8 cellular contexts compared by ENCODE assay signal in the genomic region with DNA sequence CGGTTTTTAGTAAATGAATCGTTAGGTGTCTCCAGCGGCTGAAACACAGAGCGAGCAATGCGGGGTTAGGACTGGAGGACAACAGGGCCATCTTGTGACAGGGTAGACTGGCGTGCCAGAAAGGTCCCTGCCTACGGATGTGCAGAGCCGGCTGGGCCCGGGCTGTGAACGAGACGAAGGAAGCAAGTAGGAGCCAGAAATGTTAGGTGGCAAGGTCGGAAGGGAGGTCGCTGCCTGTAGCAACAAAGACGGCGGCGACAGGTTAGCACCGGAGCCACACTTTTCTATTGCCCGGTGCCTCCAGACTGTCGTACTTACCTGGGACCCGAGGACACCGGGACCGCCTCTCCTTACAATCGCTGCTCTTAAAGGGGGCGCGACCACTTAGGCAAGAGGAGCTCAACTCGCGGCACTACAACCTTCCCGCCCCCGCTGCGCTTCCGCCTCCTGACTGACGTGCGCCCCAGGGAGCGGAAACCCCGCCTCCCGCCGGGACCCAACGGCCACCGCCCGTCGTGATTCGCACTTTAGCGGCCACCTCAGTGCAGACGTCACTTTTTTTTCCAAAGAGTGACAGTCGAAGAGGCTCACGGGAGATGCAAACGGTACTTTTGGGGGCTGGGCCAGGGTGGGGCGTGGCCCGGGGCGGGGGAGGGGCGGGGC. TPM values are rescaled to one million over a fixed set of nuclear protein-coding genes. Genes with fewer than 3 reads are reported as not detected.
DNase-seq lines count a peak whose midpoint lies in the region; ATAC-seq, FAIRE-seq and TF ChIP-seq lines count a peak whose summit lies in the region.

A gene with protein sequence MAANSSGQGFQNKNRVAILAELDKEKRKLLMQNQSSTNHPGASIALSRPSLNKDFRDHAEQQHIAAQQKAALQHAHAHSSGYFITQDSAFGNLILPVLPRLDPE (minus strand): TSS at position 449 of the 663 bp plus-strand sequence. CDS start 1,632 bp downstream, outside the sequence.

- ATAC-seq in HG02870 (IDR thresholded peaks at IDR 0.05; ENCODE audit: unreplicated experiment) (peak; percentile 87), left ventricle myocardium superior (peak; percentile 99), psoas muscle (peak; percentile 99 to 100 (median 99))

- no peak for FAIRE-seq in urothelium cell line (lab: Jason Lieb, UNC)

- in situ Hi-C loops in GM13976 (cut with MboI; ENCODE audit: low sequenced_read_pairs, unreplicated experiment): loop anchor here (25.0 kb wide), 1 partner anchor 630 kb away; no protein-coding TSS in a partner anchor

- DNase-seq in GM13976 (ENCODE audit: low spot score) (peak; percentile 97), NCI-H146 (lab: John Stamatoyannopoulos, UW) (peak; percentile 95), T-helper 1 cell (peak; percentile 96 to 99 (median 96)), amniotic stem cell (lab: John Stamatoyannopoulos, UW) (peak; percentile 93), left ventricle myocardium superior (peak; percentile 98), psoas muscle (peak; percentile 96 to 98), urothelium cell line (ENCODE audit: low spot score) (peak; percentile 96)

- H3K9me3 ChIP-seq in psoas muscle: no peaks in the 10 kb centered on the region

- WGBS in psoas muscle, 3 donors: 0 to 1% (median 0%) methylated on average over 51 of the region's 51 CpGs

- peaks cover 0 to 6% of the 10 kb centered on the region in 2 donors for H3K36me3 ChIP-seq in psoas muscle (ENCODE audit: insufficient read depth in 1 of 2, low read depth in 1 of 2)

- intact Hi-C loops in left ventricle myocardium superior (cut with micrococcal nuclease) (no loop called here), psoas muscle (cut with DNase I) (loop anchor here (5.0 to 10.0 kb wide), 4 partner anchors 35 to 230 kb away; a partner anchor contains a TSS)

- no peaks in the 10 kb centered on the region for H3K4me1 ChIP-seq in psoas muscle

- peak; percentile 20 for TF ChIP-seq CTCF in GM13976 (IDR thresholded peaks at IDR 0.05; ENCODE audit: borderline replicate concordance, control extremely low read depth, extremely low read depth, insufficient read depth, missing control alignments)
- TF ChIP-seq CTCF in psoas muscle (IDR thresholded peaks at IDR 0.05): no peak

- no peaks in the 10 kb centered on the region for H3K27me3 ChIP-seq in psoas muscle (ENCODE audit: insufficient read depth in 3 of 3, low read length in 2 of 3)

- H3K27ac ChIP-seq in psoas muscle: peak within 1 kb of the TSS; percentile 92

- peak within 1 kb of the TSS; percentile 86 for H3K4me3 ChIP-seq in psoas muscle

RNA-seq across cellular contexts. Expression of the gene that starts here (rescaled TPM):
- total RNA-seq in left ventricle myocardium superior (15.1 TPM), psoas muscle (10 to 100 TPM in 1 of 4 donors, 1 to 10 TPM in 3; 8.1 to 10.2 (median 9.0) TPM)
- 10 to 100 TPM in 2 of 3 donors, 1 to 10 TPM in 1; 3.7 to 17.2 (median 11.1) TPM for polyA plus RNA-seq in psoas muscle

Comparison
In these comparisons a context has a peak if more than half of its experiments do, and no peak if none do; other contexts are left out.
1. Peak in every context shown above with its lines: DNase-seq, ATAC-seq, H3K4me3 ChIP-seq and H3K27ac ChIP-seq.